ENCODE assay signal across 15 cellular contexts in genomic region chr9:13430717-13431116, GRCh38.
DNase-seq lines count a peak whose midpoint lies in the region; ATAC-seq and TF ChIP-seq lines count a peak whose summit lies in the region.
"Had no signal": no experiment of that assay in that cellular context is flagged by ENCODE, and none has a peak within 500 bp of the region (broad histone marks: within the 10 kb centered on the region; RNA-seq: fewer than 3 reads in every experiment).

No MANE protein-coding gene starts in this region.

- dilution Hi-C loops in mammary epithelial cell (cut with HindIII; ENCODE audit: low sequenced_read_pairs): loop anchor here (25.0 kb wide), 1 partner anchor 1007 kb away; no protein-coding TSS in a partner anchor

- ATAC-seq in GM21528 (IDR thresholded peaks at IDR 0.05; ENCODE audit: low FRiP score, unreplicated experiment): no peak
- ATAC-seq in GM18498 (IDR thresholded peaks at IDR 0.05; ENCODE audit: unreplicated experiment): no peak

- H3K4me3 Mint-ChIP-seq in nephron: peak overlapping the region in 2 of 3 experiments; percentile 24 to 66
- H3K4me3 Mint-ChIP-seq: CD8-positive, alpha-beta memory T cell had no signal

- no peaks in the 10 kb centered on the region for H3K27me3 Mint-ChIP-seq in nephron (ENCODE audit: low read depth)
- H3K27me3 Mint-ChIP-seq: CD8-positive, alpha-beta memory T cell had no signal

- H2AFZ ChIP-seq in mammary epithelial cell (ENCODE audit: low read depth, low read length): no peak overlapping the region

- intact Hi-C loops in breast epithelium (cut with DNase I; ENCODE audit: low total_unique reads): loop anchor here (10.0 kb wide), 2 partner anchors 914 to 994 kb away; no protein-coding TSS in a partner anchor
- intact Hi-C loops in mammary epithelial cell (cut with micrococcal nuclease): no loop called here

- H3K36me3 Mint-ChIP-seq in nephron (ENCODE audit: low read depth): no peaks in the 10 kb centered on the region
- H3K36me3 Mint-ChIP-seq: CD8-positive, alpha-beta memory T cell had no signal

- CTCF ChIA-PET in mammary epithelial cell (lab: Charles Lee; ENCODE audit: low non-redundant PET): no interaction called here

- no peak overlapping the region for H3K4me2 ChIP-seq in mammary epithelial cell (ENCODE audit: insufficient read depth, low read depth, low read length)

- no peaks in the 10 kb centered on the region for H3K4me1 ChIP-seq in breast epithelium
- H3K4me1 ChIP-seq in mammary epithelial cell (ENCODE audit: insufficient read depth, low read length): no peaks in the 10 kb centered on the region

- BruUV-seq in mammary epithelial cell (replicated peaks; lab: Mats Ljungman, UMichigan): no TSS peak

- no peak overlapping the region for H3K9ac ChIP-seq in mammary epithelial cell (ENCODE audit: insufficient read depth, low read length)
- H3K9ac ChIP-seq: BLaER1 treated with 17β-estradiol and CSF1 and Interleukin-3, amounts not matched to agents 10 nM and 100 nM had no signal

- H3K27me3 ChIP-seq in breast epithelium (no peaks in the 10 kb centered on the region), mammary epithelial cell (ENCODE audit: insufficient read depth, low read length) (no peaks in the 10 kb centered on the region)
- H3K27me3 ChIP-seq: BLaER1 treated with 17β-estradiol and CSF1 and Interleukin-3, amounts not matched to agents 10 nM and 100 nM had no signal

- H3K36me3 ChIP-seq in breast epithelium: no peaks in the 10 kb centered on the region
- H3K36me3 ChIP-seq in mammary epithelial cell (ENCODE audit: insufficient read depth, low read length): no peaks in the 10 kb centered on the region
- H3K36me3 ChIP-seq: BLaER1 treated with 17β-estradiol and CSF1 and Interleukin-3, amounts not matched to agents 10 nM and 100 nM had no signal

- peak overlapping the region in 2 of 3 donors; percentile 7 to 33 for H3K4me3 ChIP-seq in breast epithelium
- no peak overlapping the region for H3K4me3 ChIP-seq in mammary epithelial cell (replicated peaks in 1 of 3; ENCODE audit: insufficient read depth in 1 of 3, low read depth in 2 of 3, low read length in 3 of 3)

- H3K9me3 Mint-ChIP-seq in nephron: no peaks in the 10 kb centered on the region

- H3K9me3 ChIP-seq in breast epithelium: no peaks in the 10 kb centered on the region
- no peaks in the 10 kb centered on the region for H3K9me3 ChIP-seq in mammary epithelial cell (replicated peaks; ENCODE audit: insufficient read depth, low read length)
- H3K9me3 ChIP-seq: BLaER1 treated with 17β-estradiol and CSF1 and Interleukin-3, amounts not matched to agents 10 nM and 100 nM had no signal

- H3K4me1 Mint-ChIP-seq in nephron: peaks cover 57% of the 10 kb centered on the region
- H3K4me1 Mint-ChIP-seq: CD8-positive, alpha-beta memory T cell had no signal

- DNase-seq in breast epithelium (ENCODE audit: low spot score in 2 of 2): no peak
- DNase-seq in mammary epithelial cell: no peak
- no peak for DNase-seq in caudate nucleus (lab: John Stamatoyannopoulos, UW)
- no peak for DNase-seq in activated T-cell treated with anti-CD3 and anti-CD28 coated beads, Interleukin-2, amount 50 U/mL, for 1 hour
- DNase-seq: CD8-positive, alpha-beta memory T cell; DMS79; KBM-7; NCI-H1436; NCI-H510A treated with DMSO at 0.1 percent for 48 hours; NK-92 treated with Interleukin-12 subunit alpha and Interleukin-12 subunit beta, amount 100 ng/mL, for 24 hours; SHP77 treated with DMSO at 0.1 percent for 48 hours had no signal

- WGBS in mammary epithelial cell (ENCODE audit: low coverage, missing lambda C conversion rate): 74% methylated on average over 3 of the region's 3 CpGs

- H4K20me1 ChIP-seq in mammary epithelial cell (ENCODE audit: insufficient read depth, low read length): no peaks in the 10 kb centered on the region
- H4K20me1 ChIP-seq: BLaER1 treated with 17β-estradiol and CSF1 and Interleukin-3, amounts not matched to agents 10 nM and 100 nM had no signal

- no peak for TF ChIP-seq POLR2A in breast epithelium (IDR thresholded peaks at IDR 0.05)

- in situ Hi-C loops in mammary epithelial cell (cut with MboI; ENCODE audit: low sequenced_read_pairs in 2 of 2): loop anchor here (10.0 to 25.0 kb wide), 3 partner anchors 257 to 924 kb away; no protein-coding TSS in a partner anchor

- H3K27ac Mint-ChIP-seq in nephron: peak overlapping the region; percentile 69 to 84 (median 81)

- H3K79me2 ChIP-seq in mammary epithelial cell (ENCODE audit: insufficient read depth, low read length): no peaks in the 10 kb centered on the region

- no peak for TF ChIP-seq CTCF in breast epithelium (IDR thresholded peaks at IDR 0.05)
- TF ChIP-seq CTCF in mammary epithelial cell (conservative IDR thresholded peaks at IDR 0.05 in 1 of 2, IDR thresholded peaks at IDR 0.05 in 1 of 2; ENCODE audit: extremely low read depth in 1 of 2, insufficient read depth in 1 of 2, low read depth in 1 of 2, low read length in 2 of 2): no peak
- no peak for TF ChIP-seq CTCF in nephron (IDR thresholded peaks at IDR 0.05; ENCODE audit: unreplicated experiment in 3 of 3)

- peak overlapping the region; percentile 26 to 35 for H3K27ac ChIP-seq in breast epithelium
- no peak overlapping the region for H3K27ac ChIP-seq in mammary epithelial cell (ENCODE audit: insufficient read depth, low read depth, low read length)
- peak overlapping the region; percentile 11 for H3K27ac ChIP-seq in caudate nucleus (ENCODE audit: low read depth, low read length)
- H3K27ac ChIP-seq: BLaER1 treated with 17β-estradiol and CSF1 and Interleukin-3, amounts not matched to agents 10 nM and 100 nM had no signal

Comparison
In these comparisons a context has a peak if more than half of its experiments do, and no peak if none do; other contexts are left out.
1. H3K4me3 ChIP-seq: peak in breast epithelium (2 of 3); none in mammary epithelial cell (0 of 3).